ENCODE assay signal across 17 cellular contexts in the genomic region with DNA sequence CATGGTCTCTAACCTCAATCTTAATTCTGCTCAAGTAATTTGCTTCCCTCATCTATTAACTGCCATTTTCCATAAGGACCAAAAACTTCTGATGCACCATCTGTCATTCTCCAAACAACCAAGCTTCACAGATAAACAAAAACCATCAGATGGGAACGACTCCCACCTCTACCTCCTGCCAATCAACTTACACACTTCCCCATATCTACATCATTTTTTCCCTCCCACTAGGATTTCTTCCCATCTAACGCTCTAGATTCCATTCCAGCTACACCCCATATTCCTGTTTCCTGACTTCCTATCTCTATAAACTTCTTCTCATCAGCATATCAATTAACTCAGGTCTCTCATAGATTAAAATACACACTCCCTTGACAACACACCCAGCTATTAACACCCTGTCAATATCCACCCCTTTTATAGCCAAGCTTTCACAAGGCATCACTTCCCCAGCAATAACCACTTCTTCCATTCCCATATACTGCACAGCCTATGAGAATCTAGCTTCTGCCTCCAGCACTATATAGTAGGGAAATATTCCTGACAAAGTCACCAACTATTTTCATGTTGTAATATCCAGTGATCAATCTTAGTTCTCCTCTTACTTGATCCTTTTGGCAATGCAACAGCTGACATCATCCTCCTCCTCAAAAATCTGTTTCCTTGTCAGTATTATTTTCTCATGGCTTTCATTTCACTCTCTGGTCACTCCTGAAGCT.
DNase-seq lines count a peak whose midpoint lies in the region; ATAC-seq and TF ChIP-seq lines count a peak whose summit lies in the region.
"Had no signal": no experiment of that assay in that cellular context is flagged by ENCODE, and none has a peak within 500 bp of the region (broad histone marks: within the 10 kb centered on the region; RNA-seq: fewer than 3 reads in every experiment).

No MANE protein-coding gene starts in this region.

- no peak for ATAC-seq in HG02973 (IDR thresholded peaks at IDR 0.05; ENCODE audit: unreplicated experiment)
- ATAC-seq in GM21737 (IDR thresholded peaks at IDR 0.05; ENCODE audit: unreplicated experiment), result no peak
- ATAC-seq: activated CD8-positive, alpha-beta memory T cell treated with anti-CD3 and anti-CD28 coated beads, Interleukin-2, amount 10 ng/mL, durations not matched to agents 7 days and 5 days; CD8-positive, alpha-beta T cell had no signal

- in situ Hi-C loops in ACHN (cut with HindIII; ENCODE audit: low pct_ligation_motif_present, low pct_unique_long_range_greater_than_20kb, low sequenced_read_pairs), result no loop called here

- DNase-seq in CD1c-positive myeloid dendritic cell (ENCODE audit: extremely low spot score), result peak; percentile 4
- DNase-seq in NCI-H1694 (lab: John Stamatoyannopoulos, UW), result peak; percentile 22
- DNase-seq in epithelial cell of esophagus (ENCODE audit: low read depth), result peak; percentile 83
- DNase-seq in non-pigmented ciliary epithelial cell (ENCODE audit: low read depth), result peak; percentile 52
- DNase-seq in ACHN, result no peak
- DNase-seq in NCI-H1105 treated with DMSO at 0.1 percent for 48 hours (lab: John Stamatoyannopoulos, UW), result no peak
- DNase-seq: activated CD8-positive, alpha-beta memory T cell treated with anti-CD3 and anti-CD28 coated beads, Interleukin-2, amount 10 ng/mL, durations not matched to agents 7 days and 5 days; activated naive CD4-positive, alpha-beta T cell; CD8-positive, alpha-beta T cell; foreskin melanocyte; H7; nephron progenitor cell; NK-92 treated with Interleukin-12 subunit alpha and Interleukin-12 subunit beta, amount 100 ng/mL, for 24 hours; retina had no signal

- TF ChIP-seq CTCF in epithelial cell of esophagus (IDR thresholded peaks at IDR 0.05; ENCODE audit: insufficient read depth, low read depth, low read length, missing control alignments), result no peak

- H3K4me3 ChIP-seq in epithelial cell of esophagus (ENCODE audit: low read length), result no peak overlapping the region
- H3K4me3 ChIP-seq: thoracic aorta had no signal

Comparison
In these comparisons a context has a peak if more than half of its experiments do, and no peak if none do; other contexts are left out.
1. DNase-seq: peak in CD1c-positive myeloid dendritic cell (single experiment), NCI-H1694 (single experiment), epithelial cell of esophagus (single experiment) and non-pigmented ciliary epithelial cell (single experiment); none in ACHN (single experiment) and NCI-H1105 treated with DMSO at 0.1 percent for 48 hours (single experiment).